ENCODE assay signal across 12 cellular contexts in the genomic region with DNA sequence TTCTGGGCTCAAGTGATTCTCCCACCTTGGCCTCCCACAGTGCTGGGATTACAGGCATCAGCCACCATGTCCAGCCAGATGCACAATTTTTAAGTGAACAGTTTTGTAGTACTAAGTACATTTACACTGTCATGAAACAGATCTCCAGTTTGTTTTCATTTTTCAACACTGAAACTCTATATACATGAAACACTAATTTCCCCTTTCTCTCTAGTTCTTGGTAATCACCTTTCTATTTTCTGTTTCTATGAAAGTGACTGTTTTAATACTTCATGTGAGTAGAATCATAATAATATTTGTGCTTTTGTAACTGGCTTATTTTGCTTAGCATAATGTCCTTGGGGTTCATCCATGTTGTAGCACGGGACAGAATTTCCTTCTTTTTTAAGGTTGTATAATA.
DNase-seq lines count a peak whose midpoint lies in the region; ATAC-seq lines count a peak whose summit lies in the region.
"Had no signal": no experiment of that assay in that cellular context is flagged by ENCODE, and none has a peak within 500 bp of the region (broad histone marks: within the 10 kb centered on the region; RNA-seq: fewer than 3 reads in every experiment).

No MANE protein-coding gene starts in this region.

- no peak overlapping the region for H3K4me3 Mint-ChIP-seq in activated T-cell treated with anti-CD3 and anti-CD28 coated beads, Interleukin-2, amount 50 U/mL, for 24 hours
- H3K4me3 Mint-ChIP-seq in activated naive CD8-positive, alpha-beta T cell treated with anti-CD3 and anti-CD28 coated beads for 36 hours: no peak overlapping the region
- H3K4me3 Mint-ChIP-seq in natural killer cell treated with Interleukin-12 subunit alpha and Interleukin-12 subunit beta and Interleukin-15 and Interleukin-18, amount 100 ng/mL, for 72 hours: no peak overlapping the region

- peaks cover 19% of the 10 kb centered on the region for H3K4me1 Mint-ChIP-seq in activated T-cell treated with anti-CD3 and anti-CD28 coated beads, Interleukin-2, amount 50 U/mL, for 24 hours (ENCODE audit: low read depth)
- peaks cover 13% of the 10 kb centered on the region for H3K4me1 Mint-ChIP-seq in activated naive CD8-positive, alpha-beta T cell treated with anti-CD3 and anti-CD28 coated beads for 36 hours
- H3K4me1 Mint-ChIP-seq in natural killer cell treated with Interleukin-12 subunit alpha and Interleukin-12 subunit beta and Interleukin-15 and Interleukin-18, amount 100 ng/mL, for 72 hours (ENCODE audit: low read depth in 2 of 2): peaks cover 0 to 8% of the 10 kb centered on the region in 2 donors

- ATAC-seq in GM21526 (IDR thresholded peaks at IDR 0.05; ENCODE audit: low FRiP score, unreplicated experiment) (peak; percentile 93), HG03095 (IDR thresholded peaks at IDR 0.05; ENCODE audit: unreplicated experiment) (peak; percentile 97)
- no peak for ATAC-seq in natural killer cell treated with Interleukin-12 subunit alpha and Interleukin-12 subunit beta and Interleukin-15 and Interleukin-18, amount 100 ng/mL, for 72 hours
- ATAC-seq: pancreas had no signal

- no peak for DNase-seq in activated T-cell treated with anti-CD3 and anti-CD28 coated beads, Interleukin-2, amount 50 U/mL, for 24 hours
- DNase-seq in activated T-cell treated with anti-CD3 and anti-CD28 coated beads, Interleukin-2, amount 50 U/mL, for 1 hour: no peak
- DNase-seq in activated naive CD8-positive, alpha-beta T cell treated with anti-CD3 and anti-CD28 coated beads for 36 hours: no peak
- DNase-seq in midbrain (lab: John Stamatoyannopoulos, UW): no peak
- no peak for DNase-seq in natural killer cell treated with Interleukin-12 subunit alpha and Interleukin-12 subunit beta and Interleukin-15 and Interleukin-18, amount 100 ng/mL, for 72 hours (ENCODE audit: low spot score)
- no peak for DNase-seq in NCI-H1048 (lab: John Stamatoyannopoulos, UW)
- DNase-seq: DND-41, NCI-H748 treated with DMSO at 0.1 percent for 48 hours, pancreas, SW 1271 had no signal

- H3K27ac Mint-ChIP-seq in activated T-cell treated with anti-CD3 and anti-CD28 coated beads, Interleukin-2, amount 50 U/mL, for 24 hours: peak overlapping the region; percentile 54
- peak overlapping the region; percentile 79 for H3K27ac Mint-ChIP-seq in activated naive CD8-positive, alpha-beta T cell treated with anti-CD3 and anti-CD28 coated beads for 36 hours
- no peak overlapping the region for H3K27ac Mint-ChIP-seq in natural killer cell treated with Interleukin-12 subunit alpha and Interleukin-12 subunit beta and Interleukin-15 and Interleukin-18, amount 100 ng/mL, for 72 hours

- H3K27me3 Mint-ChIP-seq in activated T-cell treated with anti-CD3 and anti-CD28 coated beads, Interleukin-2, amount 50 U/mL, for 24 hours: no peaks in the 10 kb centered on the region
- no peaks in the 10 kb centered on the region for H3K27me3 Mint-ChIP-seq in activated naive CD8-positive, alpha-beta T cell treated with anti-CD3 and anti-CD28 coated beads for 36 hours
- no peaks in the 10 kb centered on the region for H3K27me3 Mint-ChIP-seq in natural killer cell treated with Interleukin-12 subunit alpha and Interleukin-12 subunit beta and Interleukin-15 and Interleukin-18, amount 100 ng/mL, for 72 hours

- H3K9me3 Mint-ChIP-seq in activated T-cell treated with anti-CD3 and anti-CD28 coated beads, Interleukin-2, amount 50 U/mL, for 24 hours: no peaks in the 10 kb centered on the region
- no peaks in the 10 kb centered on the region for H3K9me3 Mint-ChIP-seq in activated naive CD8-positive, alpha-beta T cell treated with anti-CD3 and anti-CD28 coated beads for 36 hours
- no peaks in the 10 kb centered on the region for H3K9me3 Mint-ChIP-seq in natural killer cell treated with Interleukin-12 subunit alpha and Interleukin-12 subunit beta and Interleukin-15 and Interleukin-18, amount 100 ng/mL, for 72 hours

- H3K36me3 Mint-ChIP-seq in activated T-cell treated with anti-CD3 and anti-CD28 coated beads, Interleukin-2, amount 50 U/mL, for 24 hours (ENCODE audit: low read depth): peaks cover 84% of the 10 kb centered on the region
- peaks cover 46% of the 10 kb centered on the region for H3K36me3 Mint-ChIP-seq in activated naive CD8-positive, alpha-beta T cell treated with anti-CD3 and anti-CD28 coated beads for 36 hours
- H3K36me3 Mint-ChIP-seq in natural killer cell treated with Interleukin-12 subunit alpha and Interleukin-12 subunit beta and Interleukin-15 and Interleukin-18, amount 100 ng/mL, for 72 hours: peaks cover 7% of the 10 kb centered on the region

Comparison
In these comparisons a context has a peak if more than half of its experiments do, and no peak if none do; other contexts are left out.
1. H3K27ac Mint-ChIP-seq: peak in activated T-cell treated with anti-CD3 and anti-CD28 coated beads, Interleukin-2, amount 50 U/mL, for 24 hours (single experiment) and activated naive CD8-positive, alpha-beta T cell treated with anti-CD3 and anti-CD28 coated beads for 36 hours (single experiment); none in natural killer cell treated with Interleukin-12 subunit alpha and Interleukin-12 subunit beta and Interleukin-15 and Interleukin-18, amount 100 ng/mL, for 72 hours (0 of 2).
2. ATAC-seq: peak in GM21526 (single experiment) and HG03095 (single experiment); none in natural killer cell treated with Interleukin-12 subunit alpha and Interleukin-12 subunit beta and Interleukin-15 and Interleukin-18, amount 100 ng/mL, for 72 hours (0 of 2).